ENCODE assay signal across 9 cellular contexts in genomic region chr12:8256356-8256755, GRCh38. TPM values are rescaled to one million over a fixed set of nuclear protein-coding genes. Genes with fewer than 3 reads are reported as not detected.
"Had no signal": no experiment of that assay in that cellular context is flagged by ENCODE, and none has a peak within 500 bp of the region (broad histone marks: within the 10 kb centered on the region; RNA-seq: fewer than 3 reads in every experiment).

No MANE protein-coding gene starts in this region.

RNA-seq across cellular contexts. Expression of gene FAM90A1, which starts 28.9 kb away (rescaled TPM):
- total RNA-seq: dermis blood vessel endothelial cell, endothelial cell of umbilical vein, fibroblast of villous mesenchyme, gastrocnemius medialis, left lobe of liver, liver, mammary epithelial cell, mononuclear cell had no signal
- polyA plus RNA-seq: liver; mammary epithelial cell; naive thymus-derived CD4-positive, alpha-beta T cell had no signal
